10 cellular contexts compared by ENCODE assay signal in genomic region chr20:31841928-31842327, GRCh38. TPM values are rescaled to one million over a fixed set of nuclear protein-coding genes. Genes with fewer than 3 reads are reported as not detected.
DNase-seq lines count a peak whose midpoint lies in the region; ATAC-seq and TF ChIP-seq lines count a peak whose summit lies in the region.
"Had no signal": no experiment of that assay in that cellular context is flagged by ENCODE, and none has a peak within 500 bp of the region (broad histone marks: within the 10 kb centered on the region; RNA-seq: fewer than 3 reads in every experiment).

No MANE protein-coding gene starts in this region.

- H3K79me2 ChIP-seq in trophoblast cell (ENCODE audit: control insufficient read depth, insufficient read depth, low read length, poor library complexity) = no peaks in the 10 kb centered on the region

- H3K9me3 ChIP-seq in Panc1 (ENCODE audit: control insufficient read depth, insufficient read depth, low read depth, low read length) (no peaks in the 10 kb centered on the region), esophagus muscularis mucosa (no peaks in the 10 kb centered on the region), trophoblast cell (ENCODE audit: insufficient read depth, low read depth, low read length) (no peaks in the 10 kb centered on the region)

- no peak for TF ChIP-seq POLR2A in esophagus muscularis mucosa (IDR thresholded peaks at IDR 0.05; ENCODE audit: low read depth)

- no peaks in the 10 kb centered on the region for H3K27me3 ChIP-seq in Panc1 (ENCODE audit: control insufficient read depth, insufficient read depth, low read length)
- H3K27me3 ChIP-seq in esophagus muscularis mucosa = no peaks in the 10 kb centered on the region
- no peaks in the 10 kb centered on the region for H3K27me3 ChIP-seq in trophoblast cell (ENCODE audit: insufficient read depth, low read length)

- H2AFZ ChIP-seq in trophoblast cell (ENCODE audit: insufficient read depth, low read length, poor library complexity) = no peak overlapping the region

- peak overlapping the region; percentile 17 for H4K91ac ChIP-seq in trophoblast cell (ENCODE audit: low read depth, low read length)

- intact Hi-C loops in Panc1 (cut with micrococcal nuclease; ENCODE audit: unreplicated experiment) = no loop called here
- intact Hi-C loops in esophagus muscularis mucosa (cut with DNase I) = no loop called here

- H2BK120ac ChIP-seq in trophoblast cell (ENCODE audit: insufficient read depth, low read length, poor library complexity) = no peak overlapping the region

- H3K4me2 ChIP-seq in trophoblast cell (ENCODE audit: low read length) = no peak overlapping the region

- H3K27ac ChIP-seq in Panc1 (ENCODE audit: low read length) = peak overlapping the region; percentile 84
- peak overlapping the region; percentile 2 to 42 (median 22) for H3K27ac ChIP-seq in esophagus muscularis mucosa (replicated peaks in 1 of 4)
- no peak overlapping the region for H3K27ac ChIP-seq in trophoblast cell (ENCODE audit: low read depth, low read length)

- DNase-seq in Caki2 (ENCODE audit: low read depth) = peak; percentile 76
- DNase-seq in Panc1 (ENCODE audit: low read depth, low spot score) = no peak
- DNase-seq in esophagus muscularis mucosa (ENCODE audit: extremely low spot score) = no peak
- no peak for DNase-seq in trophoblast cell
- DNase-seq in NCI-H128 (lab: John Stamatoyannopoulos, UW; ENCODE audit: unreplicated experiment) = no peak
- no peak for DNase-seq in activated CD4-positive, alpha-beta T cell treated with anti-CD3 and anti-CD28 coated beads for 48 hours
- no peak for DNase-seq in iPS-NIHi11 (ENCODE audit: low spot score)
- DNase-seq in cerebellar nuclear complex (lab: John Stamatoyannopoulos, UW) = no peak
- DNase-seq: CD4-positive, CD25-positive, alpha-beta regulatory T cell; NCI-H1436 had no signal

- POLR2A ChIA-PET in Panc1 (lab: Charles Lee) = no interaction called here

- no peak overlapping the region for H2BK12ac ChIP-seq in trophoblast cell (ENCODE audit: low read length)

- H3K23ac ChIP-seq in trophoblast cell (ENCODE audit: low read length) = no peak overlapping the region

- H4K8ac ChIP-seq in trophoblast cell (ENCODE audit: low read depth, low read length) = no peak overlapping the region

- no peak overlapping the region for H3K4ac ChIP-seq in trophoblast cell (ENCODE audit: low read depth, low read length)

- TF ChIP-seq CTCF in Panc1 (IDR thresholded peaks at IDR 0.05) (no peak), esophagus muscularis mucosa (IDR thresholded peaks at IDR 0.05) (no peak)

- H2AK5ac ChIP-seq in trophoblast cell (ENCODE audit: low read length) = no peak overlapping the region

- in situ Hi-C loops in Caki2 (cut with HindIII; ENCODE audit: low pct_unique_long_range_greater_than_20kb, low sequenced_read_pairs) = no loop called here
- in situ Hi-C loops in Panc1 (cut with HindIII; ENCODE audit: low pct_unique_long_range_greater_than_20kb, low sequenced_read_pairs) = no loop called here

- 42% methylated on average over 3 of the region's 8 CpGs for WGBS in esophagus muscularis mucosa
- WGBS in trophoblast cell (ENCODE audit: extremely low coverage, insufficient coverage, insufficient read length) = no CpG with 5 or more reads among the region's 8 CpGs

- H3K14ac ChIP-seq in trophoblast cell (ENCODE audit: low read length) = no peak overlapping the region

- no peaks in the 10 kb centered on the region for H3K79me1 ChIP-seq in trophoblast cell (ENCODE audit: low read length)

- H3K36me3 ChIP-seq in Panc1 (ENCODE audit: control insufficient read depth, insufficient read depth, low read length) (no peaks in the 10 kb centered on the region), esophagus muscularis mucosa (no peaks in the 10 kb centered on the region), trophoblast cell (ENCODE audit: control insufficient read depth in 1 of 2, insufficient read depth in 2 of 2, low read length in 2 of 2) (no peaks in the 10 kb centered on the region)

- no peak overlapping the region for H3K18ac ChIP-seq in trophoblast cell (ENCODE audit: low read length)

- H4K12ac ChIP-seq in trophoblast cell (ENCODE audit: low read depth, low read length) = no peak overlapping the region

- peak overlapping the region in 1 of 2 experiments; percentile 20; a peak in 1 of 4 replicates for H3K4me3 ChIP-seq in Panc1 (ENCODE audit: low read depth in 2 of 2, low read length in 2 of 2)
- H3K4me3 ChIP-seq in esophagus muscularis mucosa = no peak overlapping the region
- H3K4me3 ChIP-seq in trophoblast cell (ENCODE audit: low read depth, low read length) = no peak overlapping the region

- CTCF ChIA-PET in Panc1 (lab: Charles Lee) = no interaction called here

- no TSS peak for BruUV-seq in Panc1 (replicated peaks; lab: Mats Ljungman, UMichigan)

- peaks cover 79% of the 10 kb centered on the region for H3K4me1 ChIP-seq in Panc1 (ENCODE audit: control insufficient read depth, insufficient read depth, low read length)
- peaks cover 29 to 44% (median 38%) of the 10 kb centered on the region in 4 donors for H3K4me1 ChIP-seq in esophagus muscularis mucosa
- peaks cover 20 to 35% of the 10 kb centered on the region in 2 experiments for H3K4me1 ChIP-seq in trophoblast cell (ENCODE audit: control insufficient read depth in 1 of 2, insufficient read depth in 2 of 2, low read length in 2 of 2)

- no peak overlapping the region for H3K9ac ChIP-seq in trophoblast cell (ENCODE audit: low read length)

- no peak for TF ChIP-seq EP300 in esophagus muscularis mucosa (IDR thresholded peaks at IDR 0.05)

- H2BK5ac ChIP-seq in trophoblast cell (ENCODE audit: low read depth, low read length, poor library complexity) = no peak overlapping the region

- peak; percentile 41 for ATAC-seq in Panc1

RNA-seq across cellular contexts. Expression of gene FOXS1, which starts 3.5 kb away (rescaled TPM):
- not detected in 2 replicates for total RNA-seq in Caki2 (2014; rRNA removed; shearing (Covaris generic); ENCODE audit: low replicate concordance)
- total RNA-seq in Panc1 (2021; ENCODE audit: unreplicated experiment) (6.3 TPM), esophagus muscularis mucosa (1 to 10 TPM in 1 of 4 donors, under 1 TPM in 3; 0.50 to 3.4 (median 0.87) TPM)
- 6.0 TPM for polyA plus RNA-seq in Panc1 (2012; ENCODE audit: insufficient read length)
- polyA plus RNA-seq in trophoblast cell (2013) = 0.57 and 0.71 TPM in 2 replicates
- total RNA-seq: CD4-positive, CD25-positive, alpha-beta regulatory T cell had no signal
- polyA plus RNA-seq: CD4-positive, CD25-positive, alpha-beta regulatory T cell had no signal

RNA-seq across cellular contexts. Expression of gene MYLK2, which starts 22.8 kb away (rescaled TPM):
- total RNA-seq in Caki2 (2014; rRNA removed; shearing (Covaris generic); ENCODE audit: low replicate concordance) = not detected in 2 replicates
- total RNA-seq in Panc1 (2021; ENCODE audit: unreplicated experiment) = 0.87 TPM
- 0.15 TPM for polyA plus RNA-seq in Panc1 (2012; ENCODE audit: insufficient read length)
- total RNA-seq in esophagus muscularis mucosa = under 1 TPM in 3 of 4 donors, not detected in 1; 0.33 to 0.65 (median 0.52) TPM
- 0.12 and 0.19 TPM in 2 replicates for polyA plus RNA-seq in trophoblast cell (2013)
- total RNA-seq: CD4-positive, CD25-positive, alpha-beta regulatory T cell had no signal
- polyA plus RNA-seq: CD4-positive, CD25-positive, alpha-beta regulatory T cell had no signal

RNA-seq across cellular contexts. Expression of gene DUSP15, which starts 28.4 kb away (rescaled TPM):
- 3.9 TPM in 1 of 2 replicates, not detected in the other for total RNA-seq in Caki2 (2014; rRNA removed; shearing (Covaris generic); ENCODE audit: low replicate concordance)
- total RNA-seq in Panc1 (2021; ENCODE audit: unreplicated experiment) = 23.6 TPM
- 16.1 TPM for polyA plus RNA-seq in Panc1 (2012; ENCODE audit: insufficient read length)
- 1 to 10 TPM in 3 of 4 donors, under 1 TPM in 1; 0.83 to 5.1 (median 3.8) TPM for total RNA-seq in esophagus muscularis mucosa
- polyA plus RNA-seq in trophoblast cell (2013) = 0.24 and 0.41 TPM in 2 replicates
- total RNA-seq: CD4-positive, CD25-positive, alpha-beta regulatory T cell had no signal
- polyA plus RNA-seq: CD4-positive, CD25-positive, alpha-beta regulatory T cell had no signal

RNA-seq across cellular contexts. Expression of gene TTLL9, which starts 28.5 kb away (rescaled TPM):
- total RNA-seq in Caki2 (2014; rRNA removed; shearing (Covaris generic); ENCODE audit: low replicate concordance) = 0.20 TPM in 1 of 2 replicates, not detected in the other
- total RNA-seq in Panc1 (2021; ENCODE audit: unreplicated experiment) (2.1 TPM), esophagus muscularis mucosa (under 1 TPM in 2 of 4 donors, not detected in 2; 0.17 to 0.34 TPM)
- 3.1 TPM for polyA plus RNA-seq in Panc1 (2012; ENCODE audit: insufficient read length)
- polyA plus RNA-seq in trophoblast cell (2013) = 0.03 and 0.07 TPM in 2 replicates
- total RNA-seq: CD4-positive, CD25-positive, alpha-beta regulatory T cell had no signal
- polyA plus RNA-seq: CD4-positive, CD25-positive, alpha-beta regulatory T cell had no signal
